31 cellular contexts compared by ENCODE assay signal in the genomic region with DNA sequence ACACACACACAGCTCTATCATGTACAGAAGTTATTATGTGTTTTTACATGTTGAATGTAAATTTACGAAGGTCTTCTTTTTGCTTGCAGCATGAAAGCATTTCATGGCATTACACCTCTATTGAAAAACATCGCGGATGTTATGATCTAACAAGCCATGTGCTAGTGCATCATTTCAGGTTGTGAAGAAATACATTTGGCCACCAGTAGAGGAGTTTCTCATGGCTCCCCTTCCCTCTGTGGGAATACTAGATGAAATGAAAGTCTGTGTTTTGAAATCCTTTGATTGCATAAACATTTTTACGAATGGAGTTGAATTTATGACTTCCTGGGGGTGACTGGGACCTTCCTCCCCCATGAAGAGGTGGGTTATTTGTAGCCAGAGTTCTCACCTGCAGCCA. TPM values are rescaled to one million over a fixed set of nuclear protein-coding genes. Genes with fewer than 3 reads are reported as not detected.
DNase-seq lines count a peak whose midpoint lies in the region; ATAC-seq, FAIRE-seq and TF ChIP-seq lines count a peak whose summit lies in the region.
"Had no signal": no experiment of that assay in that cellular context is flagged by ENCODE, and none has a peak within 500 bp of the region (broad histone marks: within the 10 kb centered on the region; RNA-seq: fewer than 3 reads in every experiment).

No MANE protein-coding gene starts in this region.

- H3K27me3 ChIP-seq in gastrocnemius medialis: peaks cover 0 to 6% (median 0%) of the 10 kb centered on the region in 3 donors
- H3K27me3 ChIP-seq: cardiac muscle cell had no signal

- TF ChIP-seq CTCF in gastrocnemius medialis (IDR thresholded peaks at IDR 0.05 in 4 of 5, conservative IDR thresholded peaks at IDR 0.05 in 1 of 5) (no peak), CD14-positive monocyte (IDR thresholded peaks at IDR 0.05) (no peak)

- H3K9me3 Mint-ChIP-seq in CD14-positive monocyte: peaks cover 2 to 6% (median 4%) of the 10 kb centered on the region in 7 donors
- H3K9me3 Mint-ChIP-seq: activated naive CD4-positive, alpha-beta T cell treated with anti-CD3 and anti-CD28 coated beads, Interleukin-2, amount 10 ng/mL, durations not matched to agents 7 days and 5 days; activated T-helper 1 cell treated with anti-CD3 and anti-CD28 coated beads, Interleukin-12 subunit alpha, Interleukin-12 subunit beta, Interleukin-2, Interleukin-4 antibody, amounts not matched to agents 30 ng/mL and 10 ng/mL and 1 ng/mL, durations not matched to agents 14 hours and 24 hours and 36 hours had no signal

- FAIRE-seq in GM12892 (lab: Jason Lieb, UNC): peak; percentile 14
- FAIRE-seq: D721Med, small intestine had no signal

- ATAC-seq in gastrocnemius medialis (peak; percentile 39 to 44), GM21529 (IDR thresholded peaks at IDR 0.05; ENCODE audit: unreplicated experiment) (no peak), HG03097 (IDR thresholded peaks at IDR 0.05; ENCODE audit: low FRiP score, unreplicated experiment) (no peak)
- ATAC-seq: activated CD8-positive, alpha-beta memory T cell treated with anti-CD3 and anti-CD28 coated beads, Interleukin-2, amount 10 ng/mL, durations not matched to agents 7 days and 5 days had no signal

- in situ Hi-C loops in gastrocnemius medialis (cut with MboI; ENCODE audit: low sequenced_read_pairs in 4 of 4): no loop called here

- H3K36me3 ChIP-seq in gastrocnemius medialis: no peaks in the 10 kb centered on the region
- H3K36me3 ChIP-seq: cardiac muscle cell, heart right ventricle, MG63 had no signal

- TF ChIP-seq POLR2A in GM12892 (IDR thresholded peaks at IDR 0.05; ENCODE audit: low read depth, low read length) (no peak), gastrocnemius medialis (IDR thresholded peaks at IDR 0.05) (no peak)

- H3K27ac Mint-ChIP-seq in CD14-positive monocyte: no peak overlapping the region
- H3K27ac Mint-ChIP-seq: activated CD8-positive, alpha-beta memory T cell treated with anti-CD3 and anti-CD28 coated beads, Interleukin-2, amount 10 ng/mL, durations not matched to agents 7 days and 5 days; activated naive CD4-positive, alpha-beta T cell treated with anti-CD3 and anti-CD28 coated beads, Interleukin-2, amount 10 ng/mL, durations not matched to agents 7 days and 5 days; activated T-helper 1 cell treated with anti-CD3 and anti-CD28 coated beads, Interleukin-12 subunit alpha, Interleukin-12 subunit beta, Interleukin-2, Interleukin-4 antibody, amounts not matched to agents 30 ng/mL and 10 ng/mL and 1 ng/mL, durations not matched to agents 14 hours and 24 hours and 36 hours; CD4-positive, CD25-positive, alpha-beta regulatory T cell had no signal

- peaks cover 20 to 37% (median 25%) of the 10 kb centered on the region in 3 donors for H3K27me3 Mint-ChIP-seq in CD14-positive monocyte (ENCODE audit: low read depth in 3 of 3)

- no peaks in the 10 kb centered on the region for H3K9me3 ChIP-seq in gastrocnemius medialis
- H3K9me3 ChIP-seq: heart right ventricle, MG63, psoas muscle, SK-N-SH had no signal

- H3K27ac ChIP-seq in gastrocnemius medialis: no peak overlapping the region
- H3K27ac ChIP-seq: cardiac muscle cell, heart right ventricle, psoas muscle, RWPE1 had no signal

- H3K4me1 ChIP-seq in gastrocnemius medialis: no peaks in the 10 kb centered on the region
- H3K4me1 ChIP-seq: psoas muscle had no signal

- peaks cover 15% of the 10 kb centered on the region for H3K4me1 Mint-ChIP-seq in CD14-positive monocyte
- H3K4me1 Mint-ChIP-seq: activated naive CD4-positive, alpha-beta T cell treated with anti-CD3 and anti-CD28 coated beads, Interleukin-2, amount 10 ng/mL, durations not matched to agents 7 days and 5 days had no signal

- H3K4me3 ChIP-seq in gastrocnemius medialis: no peak overlapping the region
- H3K4me3 ChIP-seq: cardiac muscle cell, heart right ventricle, MG63, psoas muscle had no signal

- intact Hi-C loops in gastrocnemius medialis (cut with DNase I; ENCODE audit: low total_unique reads): no loop called here
- intact Hi-C loops in CD14-positive monocyte (cut with micrococcal nuclease): no loop called here

- peak overlapping the region in 1 of 2 donors; percentile 69 for H3K4me3 Mint-ChIP-seq in CD14-positive monocyte
- H3K4me3 Mint-ChIP-seq: activated CD8-positive, alpha-beta memory T cell treated with anti-CD3 and anti-CD28 coated beads, Interleukin-2, amount 10 ng/mL, durations not matched to agents 7 days and 5 days; activated naive CD4-positive, alpha-beta T cell treated with anti-CD3 and anti-CD28 coated beads, Interleukin-2, amount 10 ng/mL, durations not matched to agents 7 days and 5 days; activated T-helper 1 cell treated with anti-CD3 and anti-CD28 coated beads, Interleukin-12 subunit alpha, Interleukin-12 subunit beta, Interleukin-2, Interleukin-4 antibody, amounts not matched to agents 30 ng/mL and 10 ng/mL and 1 ng/mL, durations not matched to agents 14 hours and 24 hours and 36 hours; CD4-positive, CD25-positive, alpha-beta regulatory T cell had no signal

- no peaks in the 10 kb centered on the region for H3K36me3 Mint-ChIP-seq in CD14-positive monocyte
- H3K36me3 Mint-ChIP-seq: activated CD8-positive, alpha-beta memory T cell treated with anti-CD3 and anti-CD28 coated beads, Interleukin-2, amount 10 ng/mL, durations not matched to agents 7 days and 5 days; activated naive CD4-positive, alpha-beta T cell treated with anti-CD3 and anti-CD28 coated beads, Interleukin-2, amount 10 ng/mL, durations not matched to agents 7 days and 5 days; CD4-positive, CD25-positive, alpha-beta regulatory T cell had no signal

- DNase-seq in GM12892 (ENCODE audit: insufficient read length) (no peak), NOMO-1 treated with dmso at 0.1 percent for 144 hours (lab: John Stamatoyannopoulos, UW; ENCODE audit: unreplicated experiment) (peak; percentile 7), fibroblast of gingiva (ENCODE audit: low read depth) (peak; percentile 82), gastrocnemius medialis (no peak), CD14-positive monocyte (ENCODE audit: low spot score) (no peak)
- DNase-seq: ACHN; activated CD4-positive, alpha-beta T cell treated with anti-CD3 and anti-CD28 coated beads for 48 hours; activated CD8-positive, alpha-beta memory T cell treated with anti-CD3 and anti-CD28 coated beads, Interleukin-2, amount 10 ng/mL, durations not matched to agents 7 days and 5 days; activated naive CD4-positive, alpha-beta T cell treated with anti-CD3 and anti-CD28 coated beads, Interleukin-2, amount 10 ng/mL, durations not matched to agents 7 days and 5 days; CD4-positive, CD25-positive, alpha-beta regulatory T cell; cortex of kidney; heart right ventricle; mesendoderm; MG63; NCI-H1694; NCI-H526; psoas muscle; SK-N-SH; small intestine; stimulated activated CD4-positive, alpha-beta T cell treated with anti-CD3 and anti-CD28 coated beads, Interleukin-1b, Interleukin-23, amount 100 ng/mL, for 48 hours; substantia nigra had no signal

RNA-seq across cellular contexts. Expression of gene MAS1, which starts 17.7 kb away (rescaled TPM):
- polyA plus RNA-seq in GM12892 (2012; ENCODE audit: missing spikeins): not detected
- total RNA-seq in gastrocnemius medialis: not detected
- not detected for polyA plus RNA-seq in CD14-positive monocyte
- total RNA-seq: activated CD8-positive, alpha-beta memory T cell treated with anti-CD3 and anti-CD28 coated beads, Interleukin-2, amount 10 ng/mL, durations not matched to agents 7 days and 5 days; activated T-helper 1 cell treated with anti-CD3 and anti-CD28 coated beads, Interleukin-12 subunit alpha, Interleukin-12 subunit beta, Interleukin-2, Interleukin-4 antibody, amounts not matched to agents 30 ng/mL and 10 ng/mL and 1 ng/mL, durations not matched to agents 14 hours and 24 hours and 36 hours; cardiac muscle cell; CD4-positive, CD25-positive, alpha-beta regulatory T cell; Daoy; fibroblast of lung; psoas muscle; T-helper 2 cell treated with Interferon-gamma antibody and Interleukin-4, amounts not matched to agents 100 ng/mL and 5 ng/mL, for 36 hours had no signal
- polyA plus RNA-seq: cardiac muscle cell; CD4-positive, CD25-positive, alpha-beta regulatory T cell; fibroblast of lung; heart right ventricle; psoas muscle; SK-N-SH; small intestine; urinary bladder had no signal

Comparison
In these comparisons a context has a peak if more than half of its experiments do, and no peak if none do; other contexts are left out.
1. DNase-seq: peak in NOMO-1 treated with dmso at 0.1 percent for 144 hours (single experiment) and fibroblast of gingiva (single experiment); none in GM12892 (single experiment), gastrocnemius medialis (0 of 2) and CD14-positive monocyte (single experiment).
2. ATAC-seq: peak in gastrocnemius medialis (2 of 2); none in GM21529 (single experiment) and HG03097 (single experiment).